Comparison of ENCODE assay signal across 15 cellular contexts in genomic region chr1:51568231-51568935, GRCh38. TPM values are rescaled to one million over a fixed set of nuclear protein-coding genes. Genes with fewer than 3 reads are reported as not detected.
DNase-seq lines count a peak whose midpoint lies in the region; ATAC-seq and TF ChIP-seq lines count a peak whose summit lies in the region.
"Had no signal": no experiment of that assay in that cellular context is flagged by ENCODE, and none has a peak within 500 bp of the region (broad histone marks: within the 10 kb centered on the region; RNA-seq: fewer than 3 reads in every experiment).

No MANE protein-coding gene starts in this region.

- no peaks in the 10 kb centered on the region for H4K20me1 ChIP-seq in MM.1S (ENCODE audit: insufficient read depth, low read length)

- H3K9me2 ChIP-seq in MM.1S (replicated peaks; ENCODE audit: insufficient read depth, low read length), result no peaks in the 10 kb centered on the region

- no peaks in the 10 kb centered on the region for H3K36me3 Mint-ChIP-seq in activated naive CD4-positive, alpha-beta T cell treated with anti-CD3 and anti-CD28 coated beads for 36 hours (ENCODE audit: low read depth)
- peaks cover 2% of the 10 kb centered on the region for H3K36me3 Mint-ChIP-seq in activated naive CD8-positive, alpha-beta T cell treated with anti-CD3 and anti-CD28 coated beads, Interleukin-2, amount 10 ng/mL, durations not matched to agents 7 days and 5 days
- H3K36me3 Mint-ChIP-seq: WTC11 had no signal

- no peaks in the 10 kb centered on the region for H3K9me3 Mint-ChIP-seq in activated naive CD4-positive, alpha-beta T cell treated with anti-CD3 and anti-CD28 coated beads for 36 hours
- no peaks in the 10 kb centered on the region for H3K9me3 Mint-ChIP-seq in activated naive CD8-positive, alpha-beta T cell treated with anti-CD3 and anti-CD28 coated beads, Interleukin-2, amount 10 ng/mL, durations not matched to agents 7 days and 5 days
- H3K9me3 Mint-ChIP-seq: endodermal cell, WTC11 had no signal

- H3K36me3 ChIP-seq in MM.1S (replicated peaks; ENCODE audit: insufficient read depth, low read length), result no peaks in the 10 kb centered on the region
- no peaks in the 10 kb centered on the region for H3K36me3 ChIP-seq in skeletal muscle satellite cell (ENCODE audit: insufficient read depth, low read length)
- H3K36me3 ChIP-seq: brain microvascular endothelial cell, pancreas, thoracic aorta had no signal

- H3K27ac ChIP-seq in MM.1S (ENCODE audit: low read length), result peak overlapping the region; percentile 89; the same call in 1 of the 2 replicates
- H3K27ac ChIP-seq: brain microvascular endothelial cell had no signal

- no peaks in the 10 kb centered on the region for H3K9me3 ChIP-seq in MM.1S (replicated peaks; ENCODE audit: insufficient read depth, low read length)
- H3K9me3 ChIP-seq in skeletal muscle satellite cell (replicated peaks; ENCODE audit: low read length), result no peaks in the 10 kb centered on the region
- H3K9me3 ChIP-seq: pancreas, thoracic aorta had no signal

- CTCF ChIA-PET in activated naive CD4-positive, alpha-beta T cell treated with anti-CD3 and anti-CD28 coated beads for 36 hours (lab: Charles Lee), result interaction anchor here (0.7 to 1.5 kb wide), 2 partner anchors 34 to 201 kb away, joined by 3 read pairs; no protein-coding TSS in a partner anchor

- peaks cover 56% of the 10 kb centered on the region for H3K4me1 ChIP-seq in MM.1S (ENCODE audit: low read length)
- H3K4me1 ChIP-seq in skeletal muscle satellite cell (ENCODE audit: control insufficient read depth, insufficient read depth, low read length), result peaks cover 39% of the 10 kb centered on the region

- no peaks in the 10 kb centered on the region for H3K27me3 ChIP-seq in MM.1S (replicated peaks; ENCODE audit: insufficient read depth, low read length)
- no peaks in the 10 kb centered on the region for H3K27me3 ChIP-seq in skeletal muscle satellite cell (ENCODE audit: control insufficient read depth, insufficient read depth, low read length)
- H3K27me3 ChIP-seq: brain microvascular endothelial cell, pancreas had no signal

- peaks cover 30% of the 10 kb centered on the region for H3F3A ChIP-seq in MM.1S (ENCODE audit: insufficient read depth, low read length)

- ATAC-seq in activated naive CD8-positive, alpha-beta T cell treated with anti-CD3 and anti-CD28 coated beads, Interleukin-2, amount 10 ng/mL, durations not matched to agents 7 days and 5 days (ENCODE audit: low read depth), result no peak
- ATAC-seq in HG02884 (IDR thresholded peaks at IDR 0.05; ENCODE audit: unreplicated experiment) (no peak), HG02840 (IDR thresholded peaks at IDR 0.05; ENCODE audit: low FRiP score, unreplicated experiment) (no peak)
- ATAC-seq: WTC11 had no signal

- peak overlapping the region; percentile 79; the same call in 1 of the 2 replicates for H3K4me2 ChIP-seq in MM.1S (ENCODE audit: low read depth, low read length)
- H3K4me2 ChIP-seq in skeletal muscle satellite cell (ENCODE audit: low read length), result peak overlapping the region; percentile 49

- DNase-seq in activated naive CD4-positive, alpha-beta T cell treated with anti-CD3 and anti-CD28 coated beads for 36 hours, result no peak
- DNase-seq in activated naive CD4-positive, alpha-beta T cell treated with Interleukin-2 at 50 U/mL for 16 hours, result no peak
- DNase-seq in MM.1S, result no peak
- no peak for DNase-seq in activated naive CD8-positive, alpha-beta T cell treated with anti-CD3 and anti-CD28 coated beads, Interleukin-2, amount 10 ng/mL, durations not matched to agents 7 days and 5 days
- DNase-seq in A172 (ENCODE audit: low spot score), result no peak
- DNase-seq: DMS79; endodermal cell; NK-92 treated with Interleukin-12 subunit alpha and Interleukin-12 subunit beta, amount 100 ng/mL, for 24 hours; pancreas had no signal

- H3K4me1 Mint-ChIP-seq in activated naive CD4-positive, alpha-beta T cell treated with anti-CD3 and anti-CD28 coated beads for 36 hours (ENCODE audit: low read depth), result peaks cover 40% of the 10 kb centered on the region
- peaks cover 42% of the 10 kb centered on the region for H3K4me1 Mint-ChIP-seq in activated naive CD8-positive, alpha-beta T cell treated with anti-CD3 and anti-CD28 coated beads, Interleukin-2, amount 10 ng/mL, durations not matched to agents 7 days and 5 days

- POLR2A ChIA-PET in activated naive CD8-positive, alpha-beta T cell treated with anti-CD3 and anti-CD28 coated beads, Interleukin-2, amount 10 ng/mL, durations not matched to agents 7 days and 5 days (lab: Charles Lee), result interaction anchor here (1.0 kb wide), 1 partner anchor 161 kb away, joined by 4 read pairs; no protein-coding TSS in a partner anchor

- peak overlapping the region; percentile 18; the same call in 1 of the 2 replicates for H2AFZ ChIP-seq in MM.1S (ENCODE audit: low read length)

- no peaks in the 10 kb centered on the region for H3K79me2 ChIP-seq in MM.1S (ENCODE audit: low read length)

- intact Hi-C loops in activated naive CD4-positive, alpha-beta T cell treated with anti-CD3 and anti-CD28 coated beads for 36 hours (cut with micrococcal nuclease), result loop anchor here (2.0 kb wide), 1 partner anchor 200 kb away; no protein-coding TSS in a partner anchor

- H3K27me3 Mint-ChIP-seq in activated naive CD4-positive, alpha-beta T cell treated with anti-CD3 and anti-CD28 coated beads for 36 hours (ENCODE audit: low read depth), result no peaks in the 10 kb centered on the region
- no peaks in the 10 kb centered on the region for H3K27me3 Mint-ChIP-seq in activated naive CD8-positive, alpha-beta T cell treated with anti-CD3 and anti-CD28 coated beads, Interleukin-2, amount 10 ng/mL, durations not matched to agents 7 days and 5 days

- H3K27ac Mint-ChIP-seq in activated naive CD4-positive, alpha-beta T cell treated with anti-CD3 and anti-CD28 coated beads for 36 hours, result peak overlapping the region; percentile 91
- H3K27ac Mint-ChIP-seq in activated naive CD8-positive, alpha-beta T cell treated with anti-CD3 and anti-CD28 coated beads, Interleukin-2, amount 10 ng/mL, durations not matched to agents 7 days and 5 days, result peak overlapping the region; percentile 88
- H3K27ac Mint-ChIP-seq: WTC11 had no signal

- no peak; the same call in 1 of the 2 replicates for TF ChIP-seq CTCF in MM.1S (IDR thresholded peaks at IDR 0.05; ENCODE audit: low read length)

- H3K9ac ChIP-seq in MM.1S (ENCODE audit: low read length) (no peak overlapping the region), skeletal muscle satellite cell (ENCODE audit: low read depth, low read length) (peak overlapping the region; percentile 31)

- no peak overlapping the region for H3K4me3 ChIP-seq in MM.1S (ENCODE audit: low read length)
- H3K4me3 ChIP-seq in skeletal muscle satellite cell (ENCODE audit: low read length), result no peak overlapping the region
- H3K4me3 ChIP-seq: pancreas, thoracic aorta had no signal

- no peak overlapping the region for H3K4me3 Mint-ChIP-seq in activated naive CD4-positive, alpha-beta T cell treated with anti-CD3 and anti-CD28 coated beads for 36 hours
- H3K4me3 Mint-ChIP-seq in activated naive CD8-positive, alpha-beta T cell treated with anti-CD3 and anti-CD28 coated beads, Interleukin-2, amount 10 ng/mL, durations not matched to agents 7 days and 5 days, result no peak overlapping the region
- H3K4me3 Mint-ChIP-seq: endodermal cell, WTC11 had no signal

RNA-seq across cellular contexts. Expression of gene OSBPL9, which starts 48.5 kb away (rescaled TPM):
- total RNA-seq in activated naive CD4-positive, alpha-beta T cell treated with anti-CD3 and anti-CD28 coated beads for 36 hours, result 10 to 100 TPM; 38.2 to 40.7 TPM
- 10 to 100 TPM; 50.8 to 51.1 TPM for total RNA-seq in activated naive CD8-positive, alpha-beta T cell treated with anti-CD3 and anti-CD28 coated beads, Interleukin-2, amount 10 ng/mL, durations not matched to agents 7 days and 5 days
- 33.2 and 162 TPM in 2 replicates for total RNA-seq in skeletal muscle satellite cell (2012; rRNA removed)
- 109 and 114 TPM in 2 replicates for total RNA-seq in A172 (2014; rRNA removed; shearing (Covaris generic))

RNA-seq across cellular contexts. Expression of gene EPS15, which starts 49.3 kb away (rescaled TPM):
- 10 to 100 TPM; 56.0 to 57.0 TPM for total RNA-seq in activated naive CD4-positive, alpha-beta T cell treated with anti-CD3 and anti-CD28 coated beads for 36 hours
- total RNA-seq in activated naive CD8-positive, alpha-beta T cell treated with anti-CD3 and anti-CD28 coated beads, Interleukin-2, amount 10 ng/mL, durations not matched to agents 7 days and 5 days, result 10 to 100 TPM; 75.7 to 77.1 TPM
- 43.9 and 59.3 TPM in 2 replicates for total RNA-seq in skeletal muscle satellite cell (2012; rRNA removed)
- total RNA-seq in A172 (2014; rRNA removed; shearing (Covaris generic)), result 28.2 and 35.1 TPM in 2 replicates
